32 cellular contexts compared by ENCODE assay signal in the genomic region with DNA sequence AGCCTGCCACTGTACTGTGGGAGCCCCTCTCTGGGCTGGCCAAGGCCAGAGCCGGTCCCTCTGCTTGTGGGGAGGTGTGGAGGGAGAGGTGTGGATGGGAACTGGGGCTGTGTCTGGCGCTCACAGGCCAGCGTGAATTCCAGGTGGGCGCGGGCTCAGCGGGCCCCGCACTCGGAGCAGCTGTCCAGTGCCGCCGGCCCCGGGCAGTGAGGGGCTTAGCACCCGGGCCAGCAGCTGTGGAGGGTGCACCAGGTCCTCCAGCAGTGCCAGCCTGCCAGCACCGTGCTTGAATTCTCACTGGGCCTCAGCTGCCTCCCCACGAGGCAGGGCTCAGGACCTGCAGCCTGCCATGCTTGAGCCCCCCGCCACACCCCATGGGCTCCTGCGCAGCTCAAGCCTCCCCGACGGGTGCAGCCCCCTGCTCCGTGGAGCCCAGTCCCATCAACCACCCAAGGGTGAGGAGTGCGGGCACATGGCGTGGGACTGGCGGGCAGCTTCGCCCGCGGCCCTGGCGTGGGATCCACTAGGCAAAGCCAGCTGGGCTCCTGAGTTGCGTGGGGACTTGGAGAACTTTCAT.
"Had no signal": no experiment of that assay in that cellular context is flagged by ENCODE, and none has a peak within 500 bp of the region (broad histone marks: within the 10 kb centered on the region; RNA-seq: fewer than 3 reads in every experiment).

No MANE protein-coding gene starts in this region.

- H3K9me3 Mint-ChIP-seq: activated naive CD8-positive, alpha-beta T cell treated with anti-CD3 and anti-CD28 coated beads, Interleukin-2, amount 10 ng/mL, durations not matched to agents 7 days and 5 days had no signal

- DNase-seq: activated CD4-positive, alpha-beta memory T cell treated with anti-CD3 and anti-CD28 coated beads for 36 hours; activated CD4-positive, alpha-beta T cell treated with anti-CD3 and anti-CD28 coated beads for 36 hours; activated CD4-positive, alpha-beta T cell treated with anti-CD3 and anti-CD28 coated beads, Interleukin-2, amount 10 ng/mL, durations not matched to agents 24 days and 14 days; activated CD4-positive, CD25-positive, alpha-beta regulatory T cell; activated CD4-positive, CD25-positive, alpha-beta regulatory T cell treated with anti-CD3 and anti-CD28 coated beads, Interleukin-2, amount 50 U/mL, for 72 hours; activated CD8-positive, alpha-beta memory T cell treated with anti-CD3 and anti-CD28 coated beads, Interleukin-2, amount 10 ng/mL, durations not matched to agents 7 days and 5 days; activated CD8-positive, alpha-beta memory T cell treated with anti-CD3 and anti-CD28 coated beads, Interleukin-2, amount 50 U/mL, for 4 hours; activated CD8-positive, alpha-beta T cell treated with anti-CD3 and anti-CD28 coated beads, Interleukin-2, amount 10 ng/mL, durations not matched to agents 7 days and 5 days; activated effector memory CD4-positive, alpha-beta T cell treated with anti-CD3 and anti-CD28 coated beads, Interleukin-2, amount 50 U/mL, for 16 hours; activated naive CD4-positive, alpha-beta T cell treated with anti-CD3 and anti-CD28 coated beads for 36 hours; activated naive CD8-positive, alpha-beta T cell treated with anti-CD3 and anti-CD28 coated beads, Interleukin-2, amount 10 ng/mL, durations not matched to agents 7 days and 5 days; activated T-cell treated with anti-CD3 and anti-CD28 coated beads, Interleukin-2, amount 50 U/mL, for 1 hour; activated T-cell treated with anti-CD3 and anti-CD28 coated beads, Interleukin-2, amount 50 U/mL, for 48 hours; central memory CD4-positive, alpha-beta T cell; cerebellar nuclear complex; colonic mucosa; effector CD8-positive, alpha-beta T cell; esophagus squamous epithelium; foreskin melanocyte; T-helper 1 cell; T-helper 17 cell; T1000 had no signal

- H3K4me3 Mint-ChIP-seq: activated CD4-positive, alpha-beta memory T cell treated with anti-CD3 and anti-CD28 coated beads for 36 hours; activated CD4-positive, alpha-beta T cell treated with anti-CD3 and anti-CD28 coated beads for 36 hours; activated CD4-positive, alpha-beta T cell treated with anti-CD3 and anti-CD28 coated beads, Interleukin-2, amount 10 ng/mL, durations not matched to agents 24 days and 14 days; activated CD8-positive, alpha-beta memory T cell treated with anti-CD3 and anti-CD28 coated beads, Interleukin-2, amount 10 ng/mL, durations not matched to agents 7 days and 5 days; activated CD8-positive, alpha-beta T cell treated with anti-CD3 and anti-CD28 coated beads, Interleukin-2, amount 10 ng/mL, durations not matched to agents 7 days and 5 days; activated naive CD4-positive, alpha-beta T cell treated with anti-CD3 and anti-CD28 coated beads for 36 hours; activated naive CD8-positive, alpha-beta T cell treated with anti-CD3 and anti-CD28 coated beads, Interleukin-2, amount 10 ng/mL, durations not matched to agents 7 days and 5 days; activated T-helper 1 cell treated with anti-CD3 and anti-CD28 coated beads, Interleukin-12 subunit alpha, Interleukin-12 subunit beta, Interleukin-2, Interleukin-4 antibody, amounts not matched to agents 30 ng/mL and 10 ng/mL and 1 ng/mL, durations not matched to agents 14 hours and 24 hours and 36 hours; brain; T-helper 17 cell; T-helper 2 cell treated with Interferon-gamma antibody and Interleukin-4, amounts not matched to agents 5 μg/mL and 100 μg/mL, for 36 hours had no signal

- H3K4me1 Mint-ChIP-seq: activated CD4-positive, alpha-beta T cell treated with anti-CD3 and anti-CD28 coated beads for 36 hours; activated CD4-positive, alpha-beta T cell treated with anti-CD3 and anti-CD28 coated beads, Interleukin-2, amount 10 ng/mL, durations not matched to agents 24 days and 14 days; activated CD8-positive, alpha-beta memory T cell treated with anti-CD3 and anti-CD28 coated beads, Interleukin-2, amount 10 ng/mL, durations not matched to agents 7 days and 5 days; activated naive CD8-positive, alpha-beta T cell treated with anti-CD3 and anti-CD28 coated beads, Interleukin-2, amount 10 ng/mL, durations not matched to agents 7 days and 5 days; brain; T-helper 17 cell had no signal

- ATAC-seq: activated CD4-positive, alpha-beta T cell treated with anti-CD3 and anti-CD28 coated beads for 36 hours; activated CD8-positive, alpha-beta memory T cell treated with anti-CD3 and anti-CD28 coated beads, Interleukin-2, amount 10 ng/mL, durations not matched to agents 7 days and 5 days; activated CD8-positive, alpha-beta T cell treated with anti-CD3 and anti-CD28 coated beads, Interleukin-2, amount 10 ng/mL, durations not matched to agents 7 days and 5 days; activated naive CD4-positive, alpha-beta T cell treated with anti-CD3 and anti-CD28 coated beads, Interleukin-2, amount 50 U/mL, for 72 hours; gastroesophageal sphincter; T-helper 17 cell had no signal

- H3K27ac ChIP-seq: ascending aorta, breast epithelium, cardiac muscle cell, colonic mucosa, epithelial cell of prostate, esophagus squamous epithelium, gastroesophageal sphincter had no signal

- H3K27ac Mint-ChIP-seq: activated CD4-positive, alpha-beta memory T cell treated with anti-CD3 and anti-CD28 coated beads for 36 hours; activated CD4-positive, alpha-beta T cell treated with anti-CD3 and anti-CD28 coated beads for 36 hours; activated CD4-positive, alpha-beta T cell treated with anti-CD3 and anti-CD28 coated beads, Interleukin-2, amount 10 ng/mL, durations not matched to agents 24 days and 14 days; activated CD8-positive, alpha-beta memory T cell treated with anti-CD3 and anti-CD28 coated beads, Interleukin-2, amount 10 ng/mL, durations not matched to agents 7 days and 5 days; activated CD8-positive, alpha-beta T cell treated with anti-CD3 and anti-CD28 coated beads, Interleukin-2, amount 10 ng/mL, durations not matched to agents 7 days and 5 days; activated naive CD4-positive, alpha-beta T cell treated with anti-CD3 and anti-CD28 coated beads for 36 hours; activated naive CD4-positive, alpha-beta T cell treated with anti-CD3 and anti-CD28 coated beads, Interleukin-2, amount 50 U/mL, for 72 hours; activated naive CD8-positive, alpha-beta T cell treated with anti-CD3 and anti-CD28 coated beads, Interleukin-2, amount 10 ng/mL, durations not matched to agents 7 days and 5 days; activated T-helper 1 cell treated with anti-CD3 and anti-CD28 coated beads, Interleukin-12 subunit alpha, Interleukin-12 subunit beta, Interleukin-2, Interleukin-4 antibody, amounts not matched to agents 30 ng/mL and 10 ng/mL and 1 ng/mL, durations not matched to agents 14 hours and 24 hours and 36 hours; activated T-helper 2 cell treated with anti-CD3 and anti-CD28 coated beads, Interferon-gamma antibody, Interleukin-2, Interleukin-4, amounts not matched to agents 10 μg/mL and 5 μg/mL and 100 μg/mL, durations not matched to agents 14 hours and 24 hours and 36 hours; brain; T-helper 17 cell; T-helper 2 cell treated with Interferon-gamma antibody and Interleukin-4, amounts not matched to agents 5 μg/mL and 100 μg/mL, for 36 hours had no signal

- H3K27me3 Mint-ChIP-seq: activated CD4-positive, alpha-beta T cell treated with anti-CD3 and anti-CD28 coated beads, Interleukin-2, amount 10 ng/mL, durations not matched to agents 24 days and 14 days; activated CD8-positive, alpha-beta memory T cell treated with anti-CD3 and anti-CD28 coated beads, Interleukin-2, amount 10 ng/mL, durations not matched to agents 7 days and 5 days; activated naive CD8-positive, alpha-beta T cell treated with anti-CD3 and anti-CD28 coated beads, Interleukin-2, amount 10 ng/mL, durations not matched to agents 7 days and 5 days; brain had no signal

- H3K36me3 Mint-ChIP-seq: activated CD4-positive, alpha-beta memory T cell treated with anti-CD3 and anti-CD28 coated beads for 36 hours; activated CD8-positive, alpha-beta memory T cell treated with anti-CD3 and anti-CD28 coated beads, Interleukin-2, amount 10 ng/mL, durations not matched to agents 7 days and 5 days; activated naive CD4-positive, alpha-beta T cell treated with anti-CD3 and anti-CD28 coated beads, Interleukin-2, amount 50 U/mL, for 72 hours; activated naive CD8-positive, alpha-beta T cell treated with anti-CD3 and anti-CD28 coated beads, Interleukin-2, amount 10 ng/mL, durations not matched to agents 7 days and 5 days had no signal
